ENCODE assay signal across 30 cellular contexts in genomic region chr5:135087950-135088349, GRCh38. TPM values are rescaled to one million over a fixed set of nuclear protein-coding genes. Genes with fewer than 3 reads are reported as not detected.
"Had no signal": no experiment of that assay in that cellular context is flagged by ENCODE, and none has a peak within 500 bp of the region (broad histone marks: within the 10 kb centered on the region; RNA-seq: fewer than 3 reads in every experiment).

No MANE protein-coding gene starts in this region.

- H3K27ac ChIP-seq: brain microvascular endothelial cell, esophagus muscularis mucosa, foreskin keratinocyte, gastrocnemius medialis, heart left ventricle had no signal

- H3K4me1 ChIP-seq: esophagus muscularis mucosa, foreskin keratinocyte, gastrocnemius medialis, heart left ventricle had no signal

- H3K9me3 ChIP-seq: esophagus muscularis mucosa, gastrocnemius medialis, heart left ventricle had no signal

- H3K4me3 ChIP-seq: esophagus muscularis mucosa, gastrocnemius medialis, heart left ventricle had no signal

- H3K36me3 ChIP-seq: brain microvascular endothelial cell, esophagus muscularis mucosa, gastrocnemius medialis, heart left ventricle had no signal

- DNase-seq: activated CD4-positive, alpha-beta memory T cell treated with anti-CD3 and anti-CD28 coated beads for 36 hours; activated CD4-positive, alpha-beta T cell treated with anti-CD3 and anti-CD28 coated beads for 36 hours; activated CD4-positive, alpha-beta T cell treated with anti-CD3 and anti-CD28 coated beads, Interleukin-2, amount 10 ng/mL, durations not matched to agents 24 days and 14 days; activated CD4-positive, CD25-positive, alpha-beta regulatory T cell; activated CD4-positive, CD25-positive, alpha-beta regulatory T cell treated with anti-CD3 and anti-CD28 coated beads, Interleukin-2, amount 50 U/mL, for 72 hours; activated CD8-positive, alpha-beta memory T cell treated with anti-CD3 and anti-CD28 coated beads, Interleukin-2, amount 10 ng/mL, durations not matched to agents 7 days and 5 days; activated CD8-positive, alpha-beta memory T cell treated with anti-CD3 and anti-CD28 coated beads, Interleukin-2, amount 50 U/mL, for 4 hours; activated CD8-positive, alpha-beta T cell treated with anti-CD3 and anti-CD28 coated beads, Interleukin-2, amount 10 ng/mL, durations not matched to agents 7 days and 5 days; activated effector memory CD4-positive, alpha-beta T cell treated with Interleukin-2 at 50 U/mL for 16 hours; activated gamma-delta T cell treated with Interleukin-2 at 50 U/mL for 16 hours; activated naive CD4-positive, alpha-beta T cell treated with anti-CD3 and anti-CD28 coated beads, Interleukin-2, amount 50 U/mL, for 16 hours; activated naive CD4-positive, alpha-beta T cell treated with Interleukin-2 at 50 U/mL for 16 hours; activated T-cell treated with anti-CD3 and anti-CD28 coated beads, Interleukin-2, amount 50 U/mL, for 1 hour; amniotic stem cell; anterior cingulate cortex; brain microvascular endothelial cell; caudate nucleus; cortex of kidney; dermis blood vessel endothelial cell; effector CD4-positive, alpha-beta T cell; effector memory CD8-positive, alpha-beta T cell; erythroblast; foreskin keratinocyte; gastrocnemius medialis; glutamatergic neuron; heart left ventricle; T-helper 2 cell had no signal

- ATAC-seq: activated CD4-positive, alpha-beta T cell treated with anti-CD3 and anti-CD28 coated beads for 36 hours; activated CD8-positive, alpha-beta memory T cell treated with anti-CD3 and anti-CD28 coated beads, Interleukin-2, amount 10 ng/mL, durations not matched to agents 7 days and 5 days; activated CD8-positive, alpha-beta T cell treated with anti-CD3 and anti-CD28 coated beads, Interleukin-2, amount 10 ng/mL, durations not matched to agents 7 days and 5 days; activated T-helper 17 cell treated with anti-CD3 and anti-CD28 coated beads, Interleukin-2, amount 50 U/mL, for 72 hours; effector memory CD8-positive, alpha-beta T cell; foreskin keratinocyte; gastrocnemius medialis had no signal

- H3K27me3 ChIP-seq: gastrocnemius medialis had no signal

RNA-seq across cellular contexts. Expression of gene PITX1, which starts 53.9 kb away (rescaled TPM):
- total RNA-seq: activated CD8-positive, alpha-beta T cell treated with anti-CD3 and anti-CD28 coated beads, Interleukin-2, amount 10 ng/mL, durations not matched to agents 7 days and 5 days; activated T-helper 17 cell treated with anti-CD3 and anti-CD28 coated beads, Interleukin-2, amount 50 U/mL, for 72 hours; chondrocyte had no signal
